24 cellular contexts compared by ENCODE assay signal in genomic region chr17:1933875-1934715, GRCh38.
"Had no signal": no experiment of that assay in that cellular context is flagged by ENCODE, and none has a peak within 500 bp of the region (broad histone marks: within the 10 kb centered on the region; RNA-seq: fewer than 3 reads in every experiment).

No MANE protein-coding gene starts in this region.

- H3K27me3 ChIP-seq: MG63, Peyer's patch had no signal

- FAIRE-seq: bronchial epithelial cell had no signal

- H3K4me1 ChIP-seq: Peyer's patch had no signal

- H3K9me3 ChIP-seq: MG63, Peyer's patch had no signal

- H3K36me3 Mint-ChIP-seq: activated CD8-positive, alpha-beta memory T cell treated with anti-CD3 and anti-CD28 coated beads, Interleukin-2, amount 10 ng/mL, durations not matched to agents 7 days and 5 days; activated naive CD4-positive, alpha-beta T cell treated with anti-CD3 and anti-CD28 coated beads, Interleukin-2, amount 10 ng/mL, durations not matched to agents 7 days and 5 days; activated naive CD8-positive, alpha-beta T cell treated with anti-CD3 and anti-CD28 coated beads for 36 hours; WTC11 had no signal

- H3K27me3 Mint-ChIP-seq: activated CD8-positive, alpha-beta memory T cell treated with anti-CD3 and anti-CD28 coated beads, Interleukin-2, amount 10 ng/mL, durations not matched to agents 7 days and 5 days; activated naive CD8-positive, alpha-beta T cell treated with anti-CD3 and anti-CD28 coated beads for 36 hours; activated T-cell treated with anti-CD3 and anti-CD28 coated beads, Interleukin-2, amount 50 U/mL, for 24 hours had no signal

- H3K4me3 ChIP-seq: MG63, Peyer's patch had no signal

- H3K27ac ChIP-seq: Peyer's patch had no signal

- H3K4me3 Mint-ChIP-seq: activated CD8-positive, alpha-beta memory T cell treated with anti-CD3 and anti-CD28 coated beads, Interleukin-2, amount 10 ng/mL, durations not matched to agents 7 days and 5 days; activated naive CD4-positive, alpha-beta T cell treated with anti-CD3 and anti-CD28 coated beads, Interleukin-2, amount 10 ng/mL, durations not matched to agents 7 days and 5 days; activated naive CD8-positive, alpha-beta T cell treated with anti-CD3 and anti-CD28 coated beads for 36 hours; activated T-cell treated with anti-CD3 and anti-CD28 coated beads, Interleukin-2, amount 50 U/mL, for 24 hours; activated T-helper 1 cell treated with anti-CD3 and anti-CD28 coated beads, Interleukin-12 subunit alpha, Interleukin-12 subunit beta, Interleukin-2, Interleukin-4 antibody, amounts not matched to agents 30 ng/mL and 10 ng/mL and 1 ng/mL, durations not matched to agents 14 hours and 24 hours and 36 hours; T-helper 1 cell treated with Interleukin-12 subunit alpha and Interleukin-12 subunit beta and Interleukin-4 antibody, amounts not matched to agents 30 μg/mL and 1 μg/mL, for 36 hours; WTC11 had no signal

- H3K36me3 ChIP-seq: MG63, Peyer's patch had no signal

- H3K27ac Mint-ChIP-seq: activated CD8-positive, alpha-beta memory T cell treated with anti-CD3 and anti-CD28 coated beads, Interleukin-2, amount 10 ng/mL, durations not matched to agents 7 days and 5 days; activated naive CD8-positive, alpha-beta T cell treated with anti-CD3 and anti-CD28 coated beads for 36 hours; activated T-cell treated with anti-CD3 and anti-CD28 coated beads, Interleukin-2, amount 50 U/mL, for 24 hours; activated T-helper 1 cell treated with anti-CD3 and anti-CD28 coated beads, Interleukin-12 subunit alpha, Interleukin-12 subunit beta, Interleukin-2, Interleukin-4 antibody, amounts not matched to agents 30 ng/mL and 10 ng/mL and 1 ng/mL, durations not matched to agents 14 hours and 24 hours and 36 hours; T-helper 1 cell treated with Interleukin-12 subunit alpha and Interleukin-12 subunit beta and Interleukin-4 antibody, amounts not matched to agents 30 μg/mL and 1 μg/mL, for 36 hours; WTC11 had no signal

- H3K4me1 Mint-ChIP-seq: activated CD8-positive, alpha-beta memory T cell treated with anti-CD3 and anti-CD28 coated beads, Interleukin-2, amount 10 ng/mL, durations not matched to agents 7 days and 5 days; activated naive CD4-positive, alpha-beta T cell treated with anti-CD3 and anti-CD28 coated beads, Interleukin-2, amount 10 ng/mL, durations not matched to agents 7 days and 5 days; activated naive CD8-positive, alpha-beta T cell treated with anti-CD3 and anti-CD28 coated beads for 36 hours had no signal

- DNase-seq: activated CD4-positive, alpha-beta T cell treated with anti-CD3 and anti-CD28 coated beads for 48 hours; activated CD4-positive, alpha-beta T cell treated with anti-CD3 and anti-CD28 coated beads, Interleukin-2, amount 50 U/mL, for 4 hours; activated CD4-positive, CD25-positive, alpha-beta regulatory T cell treated with anti-CD3 and anti-CD28 coated beads, Interleukin-2, amount 50 U/mL, for 72 hours; activated CD8-positive, alpha-beta memory T cell treated with anti-CD3 and anti-CD28 coated beads, Interleukin-2, amount 10 ng/mL, durations not matched to agents 7 days and 5 days; activated effector memory CD4-positive, alpha-beta T cell treated with Interleukin-2 at 50 U/mL for 16 hours; activated naive CD4-positive, alpha-beta T cell treated with anti-CD3 and anti-CD28 coated beads, Interleukin-2, amount 10 ng/mL, durations not matched to agents 7 days and 5 days; activated naive CD8-positive, alpha-beta T cell treated with anti-CD3 and anti-CD28 coated beads for 36 hours; activated T-cell treated with anti-CD3 and anti-CD28 coated beads, Interleukin-2, amount 50 U/mL, for 24 hours; MG63; MV-4-11; NCI-H1092 treated with DMSO at 0.1 percent for 48 hours; NCI-H1417 treated with DMSO at 0.1 percent for 48 hours; NCI-H1694; NCI-H2029; NCI-H2107; NCI-H2171 treated with DMSO at 0.1 percent for 48 hours; NCI-H226; NCI-H526 treated with DMSO at 0.1 percent for 48 hours; Peyer's patch; SHP77 treated with DMSO at 0.1 percent for 48 hours had no signal

- H3K9me3 Mint-ChIP-seq: activated naive CD4-positive, alpha-beta T cell treated with anti-CD3 and anti-CD28 coated beads, Interleukin-2, amount 10 ng/mL, durations not matched to agents 7 days and 5 days; activated naive CD8-positive, alpha-beta T cell treated with anti-CD3 and anti-CD28 coated beads for 36 hours; activated T-cell treated with anti-CD3 and anti-CD28 coated beads, Interleukin-2, amount 50 U/mL, for 24 hours; activated T-helper 1 cell treated with anti-CD3 and anti-CD28 coated beads, Interleukin-12 subunit alpha, Interleukin-12 subunit beta, Interleukin-2, Interleukin-4 antibody, amounts not matched to agents 30 ng/mL and 10 ng/mL and 1 ng/mL, durations not matched to agents 14 hours and 24 hours and 36 hours; T-helper 1 cell treated with Interleukin-12 subunit alpha and Interleukin-12 subunit beta and Interleukin-4 antibody, amounts not matched to agents 30 μg/mL and 1 μg/mL, for 36 hours; WTC11 had no signal
